Comparison of ENCODE assay signal across 12 cellular contexts in genomic region chr15:42582569-42583235, GRCh38. TPM values are rescaled to one million over a fixed set of nuclear protein-coding genes. Genes with fewer than 3 reads are reported as not detected.
A peak's percentile ranks its signal among the peaks of the same experiment; 100 is the strongest.
DNase-seq lines count a peak whose midpoint lies in the region; ATAC-seq and TF ChIP-seq lines count a peak whose summit lies in the region.
"Had no signal": no experiment of that assay in that cellular context is flagged by ENCODE, and none has a peak within 500 bp of the region (broad histone marks: within the 10 kb centered on the region; RNA-seq: fewer than 3 reads in every experiment).

No MANE protein-coding gene starts in this region.

- peaks cover 6% of the 10 kb centered on the region for H3K36me3 ChIP-seq in A673 (ENCODE audit: insufficient read depth, low read length, poor library complexity, severe bottlenecking)
- no peaks in the 10 kb centered on the region for H3K36me3 ChIP-seq in Panc1 (ENCODE audit: control insufficient read depth, insufficient read depth, low read length)
- peaks cover 0 to 19% of the 10 kb centered on the region in 2 donors for H3K36me3 ChIP-seq in gastroesophageal sphincter
- H3K36me3 ChIP-seq in HAP-1 (replicated peaks), result no peaks in the 10 kb centered on the region; the same call in 1 of the 2 replicates

- TF ChIP-seq POLR2A in gastroesophageal sphincter (IDR thresholded peaks at IDR 0.05), result no peak

- intact Hi-C loops in A673 (cut with micrococcal nuclease; ENCODE audit: unreplicated experiment) (loop anchor here (5.0 kb wide), 1 partner anchor 70 kb away; no protein-coding TSS in a partner anchor), Panc1 (cut with micrococcal nuclease; ENCODE audit: unreplicated experiment) (no loop called here)

- H3K27me3 Mint-ChIP-seq in progenitor cell of endocrine pancreas, result peaks cover 56% of the 10 kb centered on the region

- H3K4me1 ChIP-seq in A673 (ENCODE audit: insufficient read depth, low read length, poor library complexity, severe bottlenecking) (peaks cover 38% of the 10 kb centered on the region), Panc1 (ENCODE audit: control insufficient read depth, insufficient read depth, low read length) (peaks cover 16% of the 10 kb centered on the region), gastroesophageal sphincter (peaks cover 17 to 95% (median 33%) of the 10 kb centered on the region in 3 donors), HAP-1 (peaks cover 22% of the 10 kb centered on the region)

- TF ChIP-seq CTCF in A673 (conservative IDR thresholded peaks at IDR 0.05; ENCODE audit: low read depth, low read length), result no peak
- no peak for TF ChIP-seq CTCF in Panc1 (IDR thresholded peaks at IDR 0.05)
- TF ChIP-seq CTCF in gastroesophageal sphincter (IDR thresholded peaks at IDR 0.05), result no peak
- TF ChIP-seq CTCF in progenitor cell of endocrine pancreas (IDR thresholded peaks at IDR 0.05; ENCODE audit: unreplicated experiment), result no peak
- no peak for TF ChIP-seq CTCF in GM13977 (IDR thresholded peaks at IDR 0.05; ENCODE audit: extremely low read depth, insufficient read depth, missing control alignments)

- WGBS in gastroesophageal sphincter (ENCODE audit: low coverage in 1 of 2), 2 donors, result 29 to 37% methylated on average over 8 of the region's 8 CpGs

- no peak for TF ChIP-seq EP300 in gastroesophageal sphincter (IDR thresholded peaks at IDR 0.05)

- ATAC-seq in Panc1 (no peak), gastroesophageal sphincter (no peak), HG02852 (IDR thresholded peaks at IDR 0.05; ENCODE audit: unreplicated experiment) (no peak), HG03571 (IDR thresholded peaks at IDR 0.05; ENCODE audit: unreplicated experiment) (no peak)

- H3K27me3 ChIP-seq in A673 (replicated peaks; ENCODE audit: insufficient read depth, low read depth, low read length, poor library complexity), result no peaks in the 10 kb centered on the region
- no peaks in the 10 kb centered on the region for H3K27me3 ChIP-seq in Panc1 (ENCODE audit: control insufficient read depth, insufficient read depth, low read length)
- no peaks in the 10 kb centered on the region for H3K27me3 ChIP-seq in gastroesophageal sphincter
- H3K27me3 ChIP-seq in HAP-1 (ENCODE audit: low read depth), result no peaks in the 10 kb centered on the region

- H3K27ac ChIP-seq in A673 (ENCODE audit: low read depth, low read length, poor library complexity, severe bottlenecking) (peak overlapping the region; percentile 39), Panc1 (ENCODE audit: low read length) (peak overlapping the region; percentile 70; the same call in 1 of the 2 replicates), gastroesophageal sphincter (peak overlapping the region; percentile 15 to 86 (median 84))
- H3K27ac ChIP-seq: VCaP had no signal

- H3K4me3 Mint-ChIP-seq in progenitor cell of endocrine pancreas (ENCODE audit: low read depth), result no peak overlapping the region

- H3K27ac Mint-ChIP-seq in progenitor cell of endocrine pancreas, result peak overlapping the region; percentile 51

- H3K9me3 ChIP-seq in A673 (ENCODE audit: low read depth, low read length, poor library complexity, severe bottlenecking), result no peaks in the 10 kb centered on the region
- no peaks in the 10 kb centered on the region for H3K9me3 ChIP-seq in Panc1 (ENCODE audit: control insufficient read depth, insufficient read depth, low read depth, low read length)
- no peaks in the 10 kb centered on the region for H3K9me3 ChIP-seq in gastroesophageal sphincter
- H3K9me3 ChIP-seq in HAP-1, result no peaks in the 10 kb centered on the region

- in situ Hi-C loops in Panc1 (cut with HindIII; ENCODE audit: low pct_unique_long_range_greater_than_20kb, low sequenced_read_pairs) (no loop called here), GM13977 (cut with MboI; ENCODE audit: low pct_unique_long_range_greater_than_20kb, low sequenced_read_pairs, unreplicated experiment) (no loop called here), HAP-1 (cut with MboI; ENCODE audit: low sequenced_read_pairs) (no loop called here)

- no peaks in the 10 kb centered on the region for H3K9me3 Mint-ChIP-seq in progenitor cell of endocrine pancreas (ENCODE audit: low read depth)

- H3K4me3 ChIP-seq in A673 (ENCODE audit: low read depth, low read length, poor library complexity, severe bottlenecking), result no peak overlapping the region
- no peak overlapping the region for H3K4me3 ChIP-seq in Panc1 (ENCODE audit: low read depth in 2 of 2, low read length in 2 of 2)
- H3K4me3 ChIP-seq in gastroesophageal sphincter, result peak overlapping the region; percentile 38 to 43
- H3K4me3 ChIP-seq in HAP-1, result no peak overlapping the region

- CTCF ChIA-PET in A673 (lab: Charles Lee) (interaction anchor here (0.8 kb wide), 1 partner anchor 9 kb away, joined by 3 read pairs; no protein-coding TSS in a partner anchor), Panc1 (lab: Charles Lee) (no interaction called here)

- POLR2A ChIA-PET in A673 (lab: Charles Lee; ENCODE audit: low non-redundant PET) (interaction anchor here (0.6 kb wide), 1 partner anchor 567 kb away, joined by 3 read pairs; no protein-coding TSS in a partner anchor), Panc1 (lab: Charles Lee) (no interaction called here)

- peaks cover 23% of the 10 kb centered on the region for H3K4me1 Mint-ChIP-seq in progenitor cell of endocrine pancreas (ENCODE audit: low read depth)

- H3K36me3 Mint-ChIP-seq in progenitor cell of endocrine pancreas (ENCODE audit: insufficient read depth), result no peaks in the 10 kb centered on the region

- DNase-seq in A673 (ENCODE audit: low spot score), result peak; percentile 29
- DNase-seq in Panc1 (ENCODE audit: low read depth, low spot score), result no peak
- DNase-seq in progenitor cell of endocrine pancreas (ENCODE audit: low spot score, unreplicated experiment), result no peak
- DNase-seq in GM13977 (ENCODE audit: low spot score), result no peak
- no peak for DNase-seq in HAP-1 (ENCODE audit: low spot score in 2 of 2)
- DNase-seq: activated gamma-delta T cell; NCI-H2227 treated with DMSO at 0.1 percent for 48 hours; stimulated activated CD4-positive, alpha-beta T cell treated with anti-CD3 and anti-CD28 coated beads, Interleukin-2, amount 100 ng/mL, for 48 hours had no signal

- BruUV-seq in A673 (replicated peaks; lab: Mats Ljungman, UMichigan), result no TSS peak
- BruUV-seq in Panc1 (replicated peaks; lab: Mats Ljungman, UMichigan), result no TSS peak

RNA-seq across cellular contexts. Expression of gene STARD9, which starts 7.3 kb away (rescaled TPM):
- total RNA-seq in A673 (2021) (12.0 and 16.4 TPM in 2 replicates), Panc1 (2021; ENCODE audit: unreplicated experiment) (13.4 TPM), gastroesophageal sphincter (10 to 100 TPM; 15.5 to 78.4 (median 29.1) TPM), progenitor cell of endocrine pancreas (1.8 and 2.5 TPM in 2 replicates)
- polyA plus RNA-seq in Panc1 (2012; ENCODE audit: insufficient read length), result 7.2 TPM

RNA-seq across cellular contexts. Expression of gene HAUS2, which starts 34.1 kb away (rescaled TPM):
- total RNA-seq in A673 (2021) (39.5 and 44.1 TPM in 2 replicates), Panc1 (2021; ENCODE audit: unreplicated experiment) (42.4 TPM), gastroesophageal sphincter (10 to 100 TPM; 15.3 to 42.2 (median 32.3) TPM), progenitor cell of endocrine pancreas (22.0 and 24.2 TPM in 2 replicates)
- polyA plus RNA-seq in Panc1 (2012; ENCODE audit: insufficient read length), result 12.1 TPM

RNA-seq across cellular contexts. Expression of gene LRRC57, which starts 34.1 kb away (rescaled TPM):
- 28.7 and 32.7 TPM in 2 replicates for total RNA-seq in A673 (2021)
- 39.2 TPM for total RNA-seq in Panc1 (2021; ENCODE audit: unreplicated experiment)
- 13.2 TPM for polyA plus RNA-seq in Panc1 (2012; ENCODE audit: insufficient read length)
- total RNA-seq in gastroesophageal sphincter, result 10 to 100 TPM; 14.9 to 19.4 (median 15.4) TPM
- 27.0 and 27.6 TPM in 2 replicates for total RNA-seq in progenitor cell of endocrine pancreas

Comparison
In these comparisons a context has a peak if more than half of its experiments do, and no peak if none do; other contexts are left out.
1. H3K4me3 ChIP-seq: peak in gastroesophageal sphincter (2 of 2); none in A673 (single experiment), Panc1 (0 of 2) and HAP-1 (single experiment).
2. Peak in every context shown above with its lines, with median percentiles within 50 percentile points of each other: H3K27ac ChIP-seq.